ENCODE assay signal across 1 cellular context in genomic region chr5:94314507-94315170, GRCh38.
TF ChIP-seq lines count a peak whose summit lies in the region.

No MANE protein-coding gene starts in this region.

TF ChIP-seq in GM12878, 131 proteins besides CTCF, POLR2A, EP300 and RAD21 (continued from another document):
- 0 out of 2 replicates have a peak, but pooled peaks have one; percentile 18 for TF ChIP-seq BMI1 (IDR thresholded peaks at IDR 0.05; ENCODE audit: borderline replicate concordance)
TF ChIP-seq in GM12878: peak in this region for 1.
